12 cellular contexts compared by ENCODE assay signal in genomic region chr9:22105005-22105722, GRCh38.
DNase-seq lines count a peak whose midpoint lies in the region; ATAC-seq, FAIRE-seq and TF ChIP-seq lines count a peak whose summit lies in the region.
"Had no signal": no experiment of that assay in that cellular context is flagged by ENCODE, and none has a peak within 500 bp of the region (broad histone marks: within the 10 kb centered on the region; RNA-seq: fewer than 3 reads in every experiment).

No MANE protein-coding gene starts in this region.

- no peaks in the 10 kb centered on the region for H3K4me1 ChIP-seq in naive thymus-derived CD4-positive, alpha-beta T cell (ENCODE audit: control insufficient read depth in 2 of 2, insufficient read depth in 2 of 2, low read length in 2 of 2)

- POLR2A ChIA-PET in activated CD4-positive, alpha-beta memory T cell treated with anti-CD3 and anti-CD28 coated beads for 36 hours (lab: Charles Lee), result interaction anchor here (0.5 to 1.6 kb wide), 6 partner anchors 20 to 274 kb away, joined by 3 to 14 read pairs (median 4); no protein-coding TSS in a partner anchor
- POLR2A ChIA-PET in naive thymus-derived CD4-positive, alpha-beta T cell (lab: Charles Lee), result no interaction called here

- H3K27ac ChIP-seq in naive thymus-derived CD4-positive, alpha-beta T cell (ENCODE audit: low read depth, low read length), result no peak overlapping the region

- H3K4me3 ChIP-seq in GM12865 (ENCODE audit: low read depth, low read length), result no peak overlapping the region
- no peak overlapping the region for H3K4me3 ChIP-seq in naive thymus-derived CD4-positive, alpha-beta T cell (ENCODE audit: low read length)
- H3K4me3 ChIP-seq: skin epidermis had no signal

- H3K4me3 Mint-ChIP-seq in activated CD4-positive, alpha-beta memory T cell treated with anti-CD3 and anti-CD28 coated beads for 36 hours, result no peak overlapping the region
- H3K4me3 Mint-ChIP-seq in naive thymus-derived CD4-positive, alpha-beta T cell, result peak overlapping the region in 1 of 10 donors; percentile 42

- ATAC-seq in GM19397 (IDR thresholded peaks at IDR 0.05; ENCODE audit: unreplicated experiment), result peak; percentile 98
- ATAC-seq in HG03039 (IDR thresholded peaks at IDR 0.05; ENCODE audit: unreplicated experiment), result peak; percentile 100
- ATAC-seq in naive thymus-derived CD4-positive, alpha-beta T cell, result no peak

- no peak for FAIRE-seq in H54 (lab: Jason Lieb, UNC)
- FAIRE-seq: colon, islet of Langerhans had no signal

- H3K36me3 ChIP-seq in naive thymus-derived CD4-positive, alpha-beta T cell (ENCODE audit: control insufficient read depth in 2 of 3, insufficient read depth in 3 of 3, low read length in 3 of 3), result no peaks in the 10 kb centered on the region

- no peak overlapping the region for H3K27ac Mint-ChIP-seq in activated CD4-positive, alpha-beta memory T cell treated with anti-CD3 and anti-CD28 coated beads for 36 hours
- peak overlapping the region in 1 of 9 donors; percentile 59 for H3K27ac Mint-ChIP-seq in naive thymus-derived CD4-positive, alpha-beta T cell

- CTCF ChIA-PET in activated CD4-positive, alpha-beta memory T cell treated with anti-CD3 and anti-CD28 coated beads for 36 hours (lab: Charles Lee), result interaction anchor here (0.6 to 2.7 kb wide), 14 partner anchors 12 to 292 kb away, joined by 3 to 14 read pairs (median 5); partner anchors contain the start of gene CDKN2B
- CTCF ChIA-PET in naive thymus-derived CD4-positive, alpha-beta T cell (lab: Charles Lee), result no interaction called here

- intact Hi-C loops in activated CD4-positive, alpha-beta memory T cell treated with anti-CD3 and anti-CD28 coated beads for 36 hours (cut with micrococcal nuclease), result loop anchor here (1.0 to 10.0 kb wide), 10 partner anchors 25 to 420 kb away; no protein-coding TSS in a partner anchor
- intact Hi-C loops in naive thymus-derived CD4-positive, alpha-beta T cell (cut with micrococcal nuclease), result no loop called here

- DNase-seq in GM12865 (ENCODE audit: low read depth) (peak; percentile 85), NCI-H187 (lab: John Stamatoyannopoulos, UW) (no peak), NCI-H2227 (lab: John Stamatoyannopoulos, UW; ENCODE audit: unreplicated experiment) (no peak), H54 (ENCODE audit: insufficient read length, low spot score) (no peak)
- DNase-seq in activated CD4-positive, alpha-beta memory T cell treated with anti-CD3 and anti-CD28 coated beads for 36 hours, result peak; percentile 60
- DNase-seq in naive thymus-derived CD4-positive, alpha-beta T cell, result no peak
- DNase-seq: NCI-H510A treated with DMSO at 0.1 percent for 48 hours had no signal

- no peaks in the 10 kb centered on the region for H3K9me3 ChIP-seq in naive thymus-derived CD4-positive, alpha-beta T cell (ENCODE audit: control insufficient read depth in 2 of 3, low read length in 3 of 3)

- no peaks in the 10 kb centered on the region for H3K9me3 Mint-ChIP-seq in activated CD4-positive, alpha-beta memory T cell treated with anti-CD3 and anti-CD28 coated beads for 36 hours
- H3K9me3 Mint-ChIP-seq in naive thymus-derived CD4-positive, alpha-beta T cell, result peaks cover 0 to 3% (median 0%) of the 10 kb centered on the region in 11 donors

- no peaks in the 10 kb centered on the region for H3K36me3 Mint-ChIP-seq in activated CD4-positive, alpha-beta memory T cell treated with anti-CD3 and anti-CD28 coated beads for 36 hours
- peaks cover 0 to 19% (median 0%) of the 10 kb centered on the region in 5 donors for H3K36me3 Mint-ChIP-seq in naive thymus-derived CD4-positive, alpha-beta T cell

- H3K4me1 Mint-ChIP-seq in activated CD4-positive, alpha-beta memory T cell treated with anti-CD3 and anti-CD28 coated beads for 36 hours (ENCODE audit: low read depth), result peaks cover 29% of the 10 kb centered on the region
- H3K4me1 Mint-ChIP-seq in naive thymus-derived CD4-positive, alpha-beta T cell, result peaks cover 0 to 52% (median 0%) of the 10 kb centered on the region in 7 donors

- H3K27me3 ChIP-seq in naive thymus-derived CD4-positive, alpha-beta T cell (ENCODE audit: control insufficient read depth in 2 of 2, insufficient read depth in 2 of 2, low read length in 2 of 2), result no peaks in the 10 kb centered on the region

- TF ChIP-seq POLR2A in H54 (IDR thresholded peaks at IDR 0.05; ENCODE audit: low read depth, low read length), result no peak

- H3K27me3 Mint-ChIP-seq in activated CD4-positive, alpha-beta memory T cell treated with anti-CD3 and anti-CD28 coated beads for 36 hours, result peaks cover 32% of the 10 kb centered on the region
- peaks cover 0 to 61% (median 3%) of the 10 kb centered on the region in 5 donors for H3K27me3 Mint-ChIP-seq in naive thymus-derived CD4-positive, alpha-beta T cell

- TF ChIP-seq CTCF in GM12865 (IDR thresholded peaks at IDR 0.05; ENCODE audit: insufficient read depth, low read depth, low read length, missing control alignments), result no peak

Comparison
In these comparisons a context has a peak if more than half of its experiments do, and no peak if none do; other contexts are left out.
1. DNase-seq: peak in GM12865 (single experiment) and activated CD4-positive, alpha-beta memory T cell treated with anti-CD3 and anti-CD28 coated beads for 36 hours (single experiment); none in NCI-H187 (0 of 2), NCI-H2227 (single experiment), naive thymus-derived CD4-positive, alpha-beta T cell (0 of 9) and H54 (single experiment).